Comparison of ENCODE assay signal across 9 cellular contexts in the genomic region with DNA sequence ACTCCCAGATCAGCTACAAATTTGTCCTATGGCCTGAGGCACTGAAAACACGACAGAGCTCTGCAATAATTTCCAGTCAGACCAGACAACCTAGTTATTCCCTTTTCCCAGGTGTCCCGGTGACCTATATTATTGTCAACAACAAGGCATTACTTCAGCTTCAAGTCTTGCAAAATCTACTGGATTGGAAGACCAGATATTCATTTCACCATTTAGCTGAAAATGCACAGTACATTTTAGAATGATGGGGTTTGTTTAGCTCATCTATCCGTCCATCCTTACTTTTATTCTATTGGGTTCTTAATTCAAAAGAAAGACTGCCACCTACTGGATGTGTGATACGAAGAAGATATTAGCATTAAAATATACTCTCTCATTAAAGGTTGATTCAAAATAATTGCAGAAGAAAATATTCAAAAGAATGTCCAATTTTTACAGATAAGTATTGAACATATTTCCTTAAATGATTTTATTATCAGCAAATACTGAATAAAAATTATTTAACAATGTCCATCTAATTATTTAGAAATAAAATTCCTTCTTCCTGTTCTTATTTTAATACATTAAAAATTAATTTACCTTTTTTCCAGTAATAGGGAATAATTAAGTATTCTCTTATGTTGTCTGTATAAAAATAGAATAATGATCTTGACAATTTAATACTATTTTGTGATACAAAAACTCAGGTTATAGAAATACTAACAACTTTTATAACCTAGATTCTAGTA.
DNase-seq lines count a peak whose midpoint lies in the region; ATAC-seq, FAIRE-seq and TF ChIP-seq lines count a peak whose summit lies in the region.
"Had no signal": no experiment of that assay in that cellular context is flagged by ENCODE, and none has a peak within 500 bp of the region (broad histone marks: within the 10 kb centered on the region; RNA-seq: fewer than 3 reads in every experiment).

No MANE protein-coding gene starts in this region.

- no peak for ATAC-seq in HepG2
- ATAC-seq in GM21737 (IDR thresholded peaks at IDR 0.05; ENCODE audit: unreplicated experiment), result no peak
- no peak for ATAC-seq in HG03045 (IDR thresholded peaks at IDR 0.05; ENCODE audit: unreplicated experiment)
- ATAC-seq in activated T-helper 17 cell treated with anti-CD3 and anti-CD28 coated beads, Interleukin-2, amount 50 U/mL, for 72 hours (replicated peaks), result no peak

- H3K4me3 Mint-ChIP-seq in activated T-helper 17 cell treated with anti-CD3 and anti-CD28 coated beads, Interleukin-2, amount 50 U/mL, for 72 hours, result no peak overlapping the region
- H3K4me3 Mint-ChIP-seq: memory B cell had no signal

- H3K4me1 ChIP-seq in HepG2 (ENCODE audit: insufficient read depth, low read length), result peaks cover 10% of the 10 kb centered on the region; the same call in 1 of the 2 replicates

- no peak overlapping the region for H3K4me3 ChIP-seq in HepG2 (replicated peaks in 1 of 3; ENCODE audit: insufficient read depth in 1 of 3, low read depth in 2 of 3, low read length in 3 of 3)

- no peaks in the 10 kb centered on the region for H3K36me3 ChIP-seq in HepG2 (replicated peaks in 1 of 2; ENCODE audit: control insufficient read depth in 1 of 2, insufficient read depth in 2 of 2, low read length in 2 of 2)

- H3K9ac ChIP-seq in HepG2 (ENCODE audit: insufficient read depth, low read depth, low read length), result no peak overlapping the region

- no peaks in the 10 kb centered on the region for H3K9me3 Mint-ChIP-seq in activated T-helper 17 cell treated with anti-CD3 and anti-CD28 coated beads, Interleukin-2, amount 50 U/mL, for 72 hours
- H3K9me3 Mint-ChIP-seq: memory B cell had no signal

- H3K27ac Mint-ChIP-seq in activated T-helper 17 cell treated with anti-CD3 and anti-CD28 coated beads, Interleukin-2, amount 50 U/mL, for 72 hours, result no peak overlapping the region
- H3K27ac Mint-ChIP-seq: memory B cell had no signal

- H2AFZ ChIP-seq in HepG2 (ENCODE audit: low read length), result no peak overlapping the region

- no peak for TF ChIP-seq POLR2A in HepG2 (IDR thresholded peaks at IDR 0.05; ENCODE audit: insufficient read depth in 1 of 2, low read depth in 2 of 2, low read length in 2 of 2)

- TF ChIP-seq CTCF in HepG2 (CRISPR knock-in tag; IDR thresholded peaks at IDR 0.05), result peak; percentile 18; the same call in 1 of the 2 replicates

- in situ Hi-C loops in HepG2 (cut with HindIII; ENCODE audit: extremely low pct_ligation_motif_present, low pct_unique_long_range_greater_than_20kb), result loop anchor here (25.0 kb wide), 1 partner anchor 1178 kb away; no protein-coding TSS in a partner anchor

- no peaks in the 10 kb centered on the region for H3K79me2 ChIP-seq in HepG2 (ENCODE audit: insufficient read depth, low read length)

- H3K4me1 Mint-ChIP-seq in activated T-helper 17 cell treated with anti-CD3 and anti-CD28 coated beads, Interleukin-2, amount 50 U/mL, for 72 hours, result no peaks in the 10 kb centered on the region
- H3K4me1 Mint-ChIP-seq: memory B cell had no signal

- peak; percentile 79 for FAIRE-seq in G401.6 (lab: Jason Lieb, UNC)
- FAIRE-seq in HepG2 (lab: Jason Lieb, UNC), result no peak

- POLR2A ChIA-PET in HepG2 (lab: Yijun Ruan, JAX), result no interaction called here

- no peak overlapping the region for H3K27ac ChIP-seq in HepG2 (ENCODE audit: extremely low read length, insufficient read depth, low read length)

- peak; percentile 53 for DNase-seq in NCI-H1417 treated with DMSO at 0.1 percent for 48 hours (lab: John Stamatoyannopoulos, UW)
- peak; percentile 28 for DNase-seq in amniotic stem cell (lab: John Stamatoyannopoulos, UW)
- DNase-seq in HepG2 (ENCODE audit: low spot score), result peak; percentile 13
- no peak for DNase-seq in activated CD8-positive, alpha-beta memory T cell treated with anti-CD3 and anti-CD28 coated beads for 24 hours

- no peaks in the 10 kb centered on the region for H3K27me3 ChIP-seq in HepG2 (ENCODE audit: control insufficient read depth in 1 of 2, insufficient read depth in 2 of 2, low read length in 2 of 2)

- no peak for TF ChIP-seq RAD21 in HepG2 (CRISPR knock-in tag; IDR thresholded peaks at IDR 0.05)

- H3K36me3 Mint-ChIP-seq in activated T-helper 17 cell treated with anti-CD3 and anti-CD28 coated beads, Interleukin-2, amount 50 U/mL, for 72 hours (ENCODE audit: low read depth), result no peaks in the 10 kb centered on the region
- H3K36me3 Mint-ChIP-seq: memory B cell had no signal

- BruUV-seq in HepG2 (replicated peaks; lab: Mats Ljungman, UMichigan), result no TSS peak

- H4K20me1 ChIP-seq in HepG2 (ENCODE audit: insufficient read depth, low read length), result no peaks in the 10 kb centered on the region

- TF ChIP-seq EP300 in HepG2 (IDR thresholded peaks at IDR 0.05; ENCODE audit: low read depth in 2 of 2, low read length in 2 of 2), result no peak
- TF ChIP-seq EP300 in HepG2 (CRISPR knock-in tag; IDR thresholded peaks at IDR 0.05; ENCODE audit: borderline replicate concordance), result no peak

- no peak overlapping the region for H3K4me2 ChIP-seq in HepG2 (ENCODE audit: low read depth, low read length)

- intact Hi-C loops in HepG2 (cut with micrococcal nuclease; ENCODE audit: unreplicated experiment), result loop anchor here (5.0 kb wide), 1 partner anchor 818 kb away; no protein-coding TSS in a partner anchor

- WGBS in HepG2 (ENCODE audit: low lambda C conversion rate), result 2% methylated on average over 4 of the region's 4 CpGs

- H3K9me3 ChIP-seq in HepG2 (ENCODE audit: low read length), result no peaks in the 10 kb centered on the region

- peaks cover 10% of the 10 kb centered on the region for H3K27me3 Mint-ChIP-seq in activated T-helper 17 cell treated with anti-CD3 and anti-CD28 coated beads, Interleukin-2, amount 50 U/mL, for 72 hours
- H3K27me3 Mint-ChIP-seq: memory B cell had no signal

- CTCF ChIA-PET in HepG2 (lab: Yijun Ruan, JAX; ENCODE audit: low intra/inter-chr PET ratio, low total read pairs), result interaction anchor here (1.2 to 2.4 kb wide), 2 partner anchors 51 to 819 kb away, joined by 4 to 8 read pairs; no protein-coding TSS in a partner anchor

TF ChIP-seq in HepG2, 621 proteins besides CTCF, POLR2A, EP300 and RAD21:
- TF ChIP-seq, protein P1, sequence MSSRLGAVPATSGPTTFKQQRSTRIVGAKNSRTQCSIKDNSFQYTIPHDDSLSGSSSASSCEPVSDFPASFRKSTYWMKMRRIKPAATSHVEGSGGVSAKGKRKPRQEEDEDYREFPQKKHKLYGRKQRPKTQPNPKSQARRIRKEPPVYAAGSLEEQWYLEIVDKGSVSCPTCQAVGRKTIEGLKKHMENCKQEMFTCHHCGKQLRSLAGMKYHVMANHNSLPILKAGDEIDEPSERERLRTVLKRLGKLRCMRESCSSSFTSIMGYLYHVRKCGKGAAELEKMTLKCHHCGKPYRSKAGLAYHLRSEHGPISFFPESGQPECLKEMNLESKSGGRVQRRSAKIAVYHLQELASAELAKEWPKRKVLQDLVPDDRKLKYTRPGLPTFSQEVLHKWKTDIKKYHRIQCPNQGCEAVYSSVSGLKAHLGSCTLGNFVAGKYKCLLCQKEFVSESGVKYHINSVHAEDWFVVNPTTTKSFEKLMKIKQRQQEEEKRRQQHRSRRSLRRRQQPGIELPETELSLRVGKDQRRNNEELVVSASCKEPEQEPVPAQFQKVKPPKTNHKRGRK (CRISPR knock-in tag; IDR thresholded peaks at IDR 0.05), result no peak
- TF ChIP-seq STAG1 (CRISPR knock-in tag; IDR thresholded peaks at IDR 0.05), result 0 out of 2 replicates have a peak, but pooled peaks have one; percentile 5
TF ChIP-seq in HepG2: peak in this region for 1.
